Comparison of ENCODE assay signal across 2 cellular contexts in the genomic region with DNA sequence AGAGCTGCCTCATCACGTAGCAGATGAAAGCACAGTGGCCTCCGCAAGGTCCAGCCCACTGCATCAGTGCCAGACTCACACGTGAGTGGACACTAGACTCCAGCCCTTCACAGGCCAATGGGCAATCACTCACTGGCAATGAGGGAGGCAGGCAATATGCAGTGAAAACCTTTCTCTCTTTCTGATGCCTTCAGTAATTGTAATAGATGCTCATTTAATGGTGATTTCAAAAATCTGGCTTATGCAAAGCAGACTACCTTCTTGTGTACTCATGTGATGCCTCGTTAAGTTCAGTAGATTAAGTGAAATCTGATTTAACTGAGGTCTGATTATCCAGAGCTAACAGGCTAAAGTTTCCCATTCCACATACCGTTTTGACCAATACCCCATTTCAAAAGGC.
TF ChIP-seq lines count a peak whose summit lies in the region.

No MANE protein-coding gene starts in this region.

TF ChIP-seq in HEK293, 187 proteins besides CTCF, POLR2A, EP300 and RAD21 (continued from another document):
- TF ChIP-seq, protein P1, sequence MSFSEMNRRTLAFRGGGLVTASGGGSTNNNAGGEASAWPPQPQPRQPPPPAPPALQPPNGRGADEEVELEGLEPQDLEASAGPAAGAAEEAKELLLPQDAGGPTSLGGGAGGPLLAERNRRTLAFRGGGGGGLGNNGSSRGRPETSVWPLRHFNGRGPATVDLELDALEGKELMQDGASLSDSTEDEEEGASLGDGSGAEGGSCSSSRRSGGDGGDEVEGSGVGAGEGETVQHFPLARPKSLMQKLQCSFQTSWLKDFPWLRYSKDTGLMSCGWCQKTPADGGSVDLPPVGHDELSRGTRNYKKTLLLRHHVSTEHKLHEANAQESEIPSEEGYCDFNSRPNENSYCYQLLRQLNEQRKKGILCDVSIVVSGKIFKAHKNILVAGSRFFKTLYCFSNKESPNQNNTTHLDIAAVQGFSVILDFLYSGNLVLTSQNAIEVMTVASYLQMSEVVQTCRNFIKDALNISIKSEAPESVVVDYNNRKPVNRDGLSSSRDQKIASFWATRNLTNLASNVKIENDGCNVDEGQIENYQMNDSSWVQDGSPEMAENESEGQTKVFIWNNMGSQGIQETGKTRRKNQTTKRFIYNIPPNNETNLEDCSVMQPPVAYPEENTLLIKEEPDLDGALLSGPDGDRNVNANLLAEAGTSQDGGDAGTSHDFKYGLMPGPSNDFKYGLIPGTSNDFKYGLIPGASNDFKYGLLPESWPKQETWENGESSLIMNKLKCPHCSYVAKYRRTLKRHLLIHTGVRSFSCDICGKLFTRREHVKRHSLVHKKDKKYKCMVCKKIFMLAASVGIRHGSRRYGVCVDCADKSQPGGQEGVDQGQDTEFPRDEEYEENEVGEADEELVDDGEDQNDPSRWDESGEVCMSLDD (tag by site-specific recombination; IDR thresholded peaks at IDR 0.05): no peak
- TF ChIP-seq ZNF514 (tag by site-specific recombination; IDR thresholded peaks at IDR 0.05) (no peak), YY1 (tag by site-specific recombination; IDR thresholded peaks at IDR 0.05) (no peak)
TF ChIP-seq in HEK293: peak in this region for 1.

TF ChIP-seq in H1, 55 proteins besides CTCF, POLR2A, EP300 and RAD21 (continued from another document):
- TF ChIP-seq SAP30 (IDR thresholded peaks at IDR 0.05; ENCODE audit: insufficient read depth, insufficient replicate concordance, low read length) (no peak), RNF2 (IDR thresholded peaks at IDR 0.05; ENCODE audit: borderline replicate concordance, low read depth, low read length, missing control alignments, poor library complexity, severe bottlenecking) (no peak), BACH1 (IDR thresholded peaks at IDR 0.05; ENCODE audit: low read length) (no peak), GTF2F1 (IDR thresholded peaks at IDR 0.05; ENCODE audit: borderline replicate concordance, low read depth, low read length) (no peak), TAF7 (optimal IDR thresholded peaks at IDR 0.05; ENCODE audit: borderline replicate concordance, low read depth, low read length) (no peak), POU5F1 (IDR thresholded peaks at IDR 0.05; ENCODE audit: low read depth, low read length) (no peak), CBX8 (IDR thresholded peaks at IDR 0.05; ENCODE audit: borderline replicate concordance, low read depth, low read length) (no peak), RXRA (IDR thresholded peaks at IDR 0.05; ENCODE audit: insufficient read depth, low read depth, low read length) (no peak), SP4 (IDR thresholded peaks at IDR 0.05; ENCODE audit: low read length) (no peak), NANOG (IDR thresholded peaks at IDR 0.05; ENCODE audit: insufficient read depth, low read depth, low read length, poor library complexity, severe bottlenecking) (no peak), SP2 (IDR thresholded peaks at IDR 0.05; ENCODE audit: low read length) (no peak), YY1 (IDR thresholded peaks at IDR 0.05; ENCODE audit: low read depth, low read length) (no peak)
- TF ChIP-seq, protein P2, sequence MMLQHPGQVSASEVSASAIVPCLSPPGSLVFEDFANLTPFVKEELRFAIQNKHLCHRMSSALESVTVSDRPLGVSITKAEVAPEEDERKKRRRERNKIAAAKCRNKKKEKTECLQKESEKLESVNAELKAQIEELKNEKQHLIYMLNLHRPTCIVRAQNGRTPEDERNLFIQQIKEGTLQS (IDR thresholded peaks at IDR 0.05; ENCODE audit: insufficient read depth, low read depth, low read length): no peak
TF ChIP-seq in H1: peak in this region for 0.
